1 cellular context compared by ENCODE assay signal in genomic region chr21:39379986-39380891, GRCh38.
A peak's percentile ranks its signal among the peaks of the same experiment; 100 is the strongest.
TF ChIP-seq lines count a peak whose summit lies in the region.

No MANE protein-coding gene starts in this region.

TF ChIP-seq in K562, 482 proteins besides CTCF, POLR2A, EP300 and RAD21 (continued from another document and continues in another):
- TF ChIP-seq, protein P1, sequence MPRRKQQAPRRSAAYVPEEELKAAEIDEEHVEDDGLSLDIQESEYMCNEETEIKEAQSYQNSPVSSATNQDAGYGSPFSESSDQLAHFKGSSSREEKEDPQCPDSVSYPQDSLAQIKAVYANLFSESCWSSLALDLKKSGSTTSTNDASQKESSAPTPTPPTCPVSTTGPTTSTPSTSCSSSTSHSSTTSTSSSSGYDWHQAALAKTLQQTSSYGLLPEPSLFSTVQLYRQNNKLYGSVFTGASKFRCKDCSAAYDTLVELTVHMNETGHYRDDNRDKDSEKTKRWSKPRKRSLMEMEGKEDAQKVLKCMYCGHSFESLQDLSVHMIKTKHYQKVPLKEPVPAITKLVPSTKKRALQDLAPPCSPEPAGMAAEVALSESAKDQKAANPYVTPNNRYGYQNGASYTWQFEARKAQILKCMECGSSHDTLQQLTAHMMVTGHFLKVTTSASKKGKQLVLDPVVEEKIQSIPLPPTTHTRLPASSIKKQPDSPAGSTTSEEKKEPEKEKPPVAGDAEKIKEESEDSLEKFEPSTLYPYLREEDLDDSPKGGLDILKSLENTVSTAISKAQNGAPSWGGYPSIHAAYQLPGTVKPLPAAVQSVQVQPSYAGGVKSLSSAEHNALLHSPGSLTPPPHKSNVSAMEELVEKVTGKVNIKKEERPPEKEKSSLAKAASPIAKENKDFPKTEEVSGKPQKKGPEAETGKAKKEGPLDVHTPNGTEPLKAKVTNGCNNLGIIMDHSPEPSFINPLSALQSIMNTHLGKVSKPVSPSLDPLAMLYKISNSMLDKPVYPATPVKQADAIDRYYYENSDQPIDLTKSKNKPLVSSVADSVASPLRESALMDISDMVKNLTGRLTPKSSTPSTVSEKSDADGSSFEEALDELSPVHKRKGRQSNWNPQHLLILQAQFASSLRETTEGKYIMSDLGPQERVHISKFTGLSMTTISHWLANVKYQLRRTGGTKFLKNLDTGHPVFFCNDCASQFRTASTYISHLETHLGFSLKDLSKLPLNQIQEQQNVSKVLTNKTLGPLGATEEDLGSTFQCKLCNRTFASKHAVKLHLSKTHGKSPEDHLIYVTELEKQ (CRISPR knock-in tag; IDR thresholded peaks at IDR 0.05), result no peak
- TF ChIP-seq XRCC4 (IDR thresholded peaks at IDR 0.05; ENCODE audit: extremely low read depth, insufficient read depth, insufficient read length), result no peak
- TF ChIP-seq SMARCA4 (IDR thresholded peaks at IDR 0.05), result no peak
- TF ChIP-seq ZFP30 (CRISPR knock-in tag; IDR thresholded peaks at IDR 0.05; ENCODE audit: borderline replicate concordance), result no peak
- no peak for TF ChIP-seq GTF2E2 (tag; IDR thresholded peaks at IDR 0.05)
- TF ChIP-seq, protein P2, sequence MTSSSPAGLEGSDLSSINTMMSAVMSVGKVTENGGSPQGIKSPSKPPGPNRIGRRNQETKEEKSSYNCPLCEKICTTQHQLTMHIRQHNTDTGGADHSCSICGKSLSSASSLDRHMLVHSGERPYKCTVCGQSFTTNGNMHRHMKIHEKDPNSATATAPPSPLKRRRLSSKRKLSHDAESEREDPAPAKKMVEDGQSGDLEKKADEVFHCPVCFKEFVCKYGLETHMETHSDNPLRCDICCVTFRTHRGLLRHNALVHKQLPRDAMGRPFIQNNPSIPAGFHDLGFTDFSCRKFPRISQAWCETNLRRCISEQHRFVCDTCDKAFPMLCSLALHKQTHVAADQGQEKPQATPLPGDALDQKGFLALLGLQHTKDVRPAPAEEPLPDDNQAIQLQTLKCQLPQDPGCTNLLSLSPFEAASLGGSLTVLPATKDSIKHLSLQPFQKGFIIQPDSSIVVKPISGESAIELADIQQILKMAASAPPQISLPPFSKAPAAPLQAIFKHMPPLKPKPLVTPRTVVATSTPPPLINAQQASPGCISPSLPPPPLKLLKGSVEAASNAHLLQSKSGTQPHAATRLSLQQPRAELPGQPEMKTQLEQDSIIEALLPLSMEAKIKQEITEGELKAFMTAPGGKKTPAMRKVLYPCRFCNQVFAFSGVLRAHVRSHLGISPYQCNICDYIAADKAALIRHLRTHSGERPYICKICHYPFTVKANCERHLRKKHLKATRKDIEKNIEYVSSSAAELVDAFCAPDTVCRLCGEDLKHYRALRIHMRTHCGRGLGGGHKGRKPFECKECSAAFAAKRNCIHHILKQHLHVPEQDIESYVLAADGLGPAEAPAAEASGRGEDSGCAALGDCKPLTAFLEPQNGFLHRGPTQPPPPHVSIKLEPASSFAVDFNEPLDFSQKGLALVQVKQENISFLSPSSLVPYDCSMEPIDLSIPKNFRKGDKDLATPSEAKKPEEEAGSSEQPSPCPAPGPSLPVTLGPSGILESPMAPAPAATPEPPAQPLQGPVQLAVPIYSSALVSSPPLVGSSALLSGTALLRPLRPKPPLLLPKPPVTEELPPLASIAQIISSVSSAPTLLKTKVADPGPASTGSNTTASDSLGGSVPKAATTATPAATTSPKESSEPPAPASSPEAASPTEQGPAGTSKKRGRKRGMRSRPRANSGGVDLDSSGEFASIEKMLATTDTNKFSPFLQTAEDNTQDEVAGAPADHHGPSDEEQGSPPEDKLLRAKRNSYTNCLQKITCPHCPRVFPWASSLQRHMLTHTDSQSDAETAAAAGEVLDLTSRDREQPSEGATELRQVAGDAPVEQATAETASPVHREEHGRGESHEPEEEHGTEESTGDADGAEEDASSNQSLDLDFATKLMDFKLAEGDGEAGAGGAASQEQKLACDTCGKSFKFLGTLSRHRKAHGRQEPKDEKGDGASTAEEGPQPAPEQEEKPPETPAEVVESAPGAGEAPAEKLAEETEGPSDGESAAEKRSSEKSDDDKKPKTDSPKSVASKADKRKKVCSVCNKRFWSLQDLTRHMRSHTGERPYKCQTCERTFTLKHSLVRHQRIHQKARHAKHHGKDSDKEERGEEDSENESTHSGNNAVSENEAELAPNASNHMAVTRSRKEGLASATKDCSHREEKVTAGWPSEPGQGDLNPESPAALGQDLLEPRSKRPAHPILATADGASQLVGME (CRISPR knock-in tag; IDR thresholded peaks at IDR 0.05), result no peak
- no peak for TF ChIP-seq ETS1 (conservative IDR thresholded peaks at IDR 0.05; ENCODE audit: control insufficient read depth, low read depth, low read length)
- no peak for TF ChIP-seq RBM17 (IDR thresholded peaks at IDR 0.05; ENCODE audit: borderline replicate concordance, low read depth, low read length)
- no peak for TF ChIP-seq CEBPZ (IDR thresholded peaks at IDR 0.05; ENCODE audit: borderline replicate concordance, low read depth, low read length)
- TF ChIP-seq TFAM (CRISPR knock-in tag; conservative IDR thresholded peaks at IDR 0.05), result no peak
- no peak for TF ChIP-seq ZNF224 (CRISPR knock-in tag; IDR thresholded peaks at IDR 0.05)
- peak; percentile 49 for TF ChIP-seq FIP1L1 (IDR thresholded peaks at IDR 0.05; ENCODE audit: low read depth, low read length, poor library complexity, severe bottlenecking)
- TF ChIP-seq ZNF586 (CRISPR knock-in tag; conservative IDR thresholded peaks at IDR 0.05), result no peak
- no peak for TF ChIP-seq SREBF1 (IDR thresholded peaks at IDR 0.05; ENCODE audit: borderline replicate concordance, low read depth, low read length)
- no peak for TF ChIP-seq ERF (CRISPR knock-in tag; IDR thresholded peaks at IDR 0.05)
- TF ChIP-seq, protein P3, sequence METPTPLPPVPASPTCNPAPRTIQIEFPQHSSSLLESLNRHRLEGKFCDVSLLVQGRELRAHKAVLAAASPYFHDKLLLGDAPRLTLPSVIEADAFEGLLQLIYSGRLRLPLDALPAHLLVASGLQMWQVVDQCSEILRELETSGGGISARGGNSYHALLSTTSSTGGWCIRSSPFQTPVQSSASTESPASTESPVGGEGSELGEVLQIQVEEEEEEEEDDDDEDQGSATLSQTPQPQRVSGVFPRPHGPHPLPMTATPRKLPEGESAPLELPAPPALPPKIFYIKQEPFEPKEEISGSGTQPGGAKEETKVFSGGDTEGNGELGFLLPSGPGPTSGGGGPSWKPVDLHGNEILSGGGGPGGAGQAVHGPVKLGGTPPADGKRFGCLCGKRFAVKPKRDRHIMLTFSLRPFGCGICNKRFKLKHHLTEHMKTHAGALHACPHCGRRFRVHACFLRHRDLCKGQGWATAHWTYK (CRISPR knock-in tag; IDR thresholded peaks at IDR 0.05), result no peak
- peak; percentile 31; the same call in 1 of the 2 replicates for TF ChIP-seq FOXP1 (CRISPR knock-in tag; IDR thresholded peaks at IDR 0.05)
- TF ChIP-seq C11orf30 (IDR thresholded peaks at IDR 0.05; ENCODE audit: low read depth), result peak; percentile 43; the same call in 1 of the 2 replicates
- peak; percentile 64 for TF ChIP-seq POLR2AphosphoS5 (IDR thresholded peaks at IDR 0.05; ENCODE audit: control insufficient read depth, insufficient read depth, low read depth, low read length)
- no peak for TF ChIP-seq TCF7L2 (IDR thresholded peaks at IDR 0.05; ENCODE audit: low read depth, low read length)
- TF ChIP-seq CREBBP (IDR thresholded peaks at IDR 0.05; ENCODE audit: low read depth, low read length), result no peak
- no peak for TF ChIP-seq NFXL1 (CRISPR knock-in tag; IDR thresholded peaks at IDR 0.05)
- peak; percentile 92 for TF ChIP-seq CXXC5 (CRISPR knock-in tag; IDR thresholded peaks at IDR 0.05)
- TF ChIP-seq, protein P4, sequence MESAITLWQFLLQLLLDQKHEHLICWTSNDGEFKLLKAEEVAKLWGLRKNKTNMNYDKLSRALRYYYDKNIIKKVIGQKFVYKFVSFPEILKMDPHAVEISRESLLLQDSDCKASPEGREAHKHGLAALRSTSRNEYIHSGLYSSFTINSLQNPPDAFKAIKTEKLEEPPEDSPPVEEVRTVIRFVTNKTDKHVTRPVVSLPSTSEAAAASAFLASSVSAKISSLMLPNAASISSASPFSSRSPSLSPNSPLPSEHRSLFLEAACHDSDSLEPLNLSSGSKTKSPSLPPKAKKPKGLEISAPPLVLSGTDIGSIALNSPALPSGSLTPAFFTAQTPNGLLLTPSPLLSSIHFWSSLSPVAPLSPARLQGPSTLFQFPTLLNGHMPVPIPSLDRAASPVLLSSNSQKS (CRISPR knock-in tag; IDR thresholded peaks at IDR 0.05), result no peak
- TF ChIP-seq CHCHD3 (CRISPR knock-in tag; IDR thresholded peaks at IDR 0.05), result no peak
- no peak for TF ChIP-seq MLX (CRISPR knock-in tag; conservative IDR thresholded peaks at IDR 0.05)
- TF ChIP-seq PHB2 (IDR thresholded peaks at IDR 0.05; ENCODE audit: low read depth), result no peak
- TF ChIP-seq ZNF146 (CRISPR knock-in tag; IDR thresholded peaks at IDR 0.05; ENCODE audit: unreplicated experiment), result no peak
- TF ChIP-seq HSF4 (CRISPR knock-in tag; IDR thresholded peaks at IDR 0.05; ENCODE audit: borderline replicate concordance), result no peak
- TF ChIP-seq ZNF174 (CRISPR knock-in tag; IDR thresholded peaks at IDR 0.05), result no peak
- peak; percentile 88 for TF ChIP-seq CREB1 (IDR thresholded peaks at IDR 0.05)
- TF ChIP-seq CREB1 (CRISPR knock-in tag; IDR thresholded peaks at IDR 0.05), result peak; percentile 85
- no peak for TF ChIP-seq ARHGAP35 (IDR thresholded peaks at IDR 0.05; ENCODE audit: partially characterized antibody)
- no peak for TF ChIP-seq MEF2D (tag; conservative IDR thresholded peaks at IDR 0.05; ENCODE audit: low read depth)
- TF ChIP-seq ZNF668 (CRISPR knock-in tag; IDR thresholded peaks at IDR 0.05), result no peak
- no peak for TF ChIP-seq NFIX (CRISPR knock-in tag; IDR thresholded peaks at IDR 0.05; ENCODE audit: low read depth)
